1 cellular context compared by ENCODE assay signal in the genomic region with DNA sequence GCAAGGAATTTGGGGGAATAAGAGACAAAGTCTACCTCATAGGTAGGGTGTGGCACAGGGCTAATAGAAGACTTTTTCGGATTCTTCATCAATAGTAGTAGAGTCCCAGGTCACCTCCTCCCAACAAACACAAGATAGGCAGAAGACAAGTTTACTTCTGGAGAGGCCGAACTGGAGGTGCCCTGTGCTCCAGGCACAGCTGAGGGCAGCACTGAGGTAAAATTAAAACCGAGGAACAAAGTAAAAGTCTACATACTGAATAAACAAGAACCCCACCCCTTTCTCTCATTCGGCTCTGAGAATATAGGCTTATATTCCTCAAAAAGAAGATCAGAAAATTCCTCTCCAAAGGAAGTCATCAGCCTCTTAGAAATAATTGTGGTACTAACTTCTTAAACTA.
TF ChIP-seq lines count a peak whose summit lies in the region.

No MANE protein-coding gene starts in this region.

TF ChIP-seq in HCT116, 20 proteins besides CTCF, POLR2A, EP300 and RAD21 (continued from another document):
- TF ChIP-seq, protein P1, sequence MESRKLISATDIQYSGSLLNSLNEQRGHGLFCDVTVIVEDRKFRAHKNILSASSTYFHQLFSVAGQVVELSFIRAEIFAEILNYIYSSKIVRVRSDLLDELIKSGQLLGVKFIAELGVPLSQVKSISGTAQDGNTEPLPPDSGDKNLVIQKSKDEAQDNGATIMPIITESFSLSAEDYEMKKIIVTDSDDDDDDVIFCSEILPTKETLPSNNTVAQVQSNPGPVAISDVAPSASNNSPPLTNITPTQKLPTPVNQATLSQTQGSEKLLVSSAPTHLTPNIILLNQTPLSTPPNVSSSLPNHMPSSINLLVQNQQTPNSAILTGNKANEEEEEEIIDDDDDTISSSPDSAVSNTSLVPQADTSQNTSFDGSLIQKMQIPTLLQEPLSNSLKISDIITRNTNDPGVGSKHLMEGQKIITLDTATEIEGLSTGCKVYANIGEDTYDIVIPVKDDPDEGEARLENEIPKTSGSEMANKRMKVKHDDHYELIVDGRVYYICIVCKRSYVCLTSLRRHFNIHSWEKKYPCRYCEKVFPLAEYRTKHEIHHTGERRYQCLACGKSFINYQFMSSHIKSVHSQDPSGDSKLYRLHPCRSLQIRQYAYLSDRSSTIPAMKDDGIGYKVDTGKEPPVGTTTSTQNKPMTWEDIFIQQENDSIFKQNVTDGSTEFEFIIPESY (IDR thresholded peaks at IDR 0.05; ENCODE audit: extremely low read depth, insufficient replicate concordance, low read length) = no peak
